In genomic region chr12:1883513-1883912, GRCh38 we compare ENCODE assay signal across 17 cellular contexts.
"Had no signal": no experiment of that assay in that cellular context is flagged by ENCODE, and none has a peak within 500 bp of the region (broad histone marks: within the 10 kb centered on the region; RNA-seq: fewer than 3 reads in every experiment).

No MANE protein-coding gene starts in this region.

- H3K4me3 ChIP-seq: hepatocyte, mucosa of descending colon, psoas muscle, spleen, testis, tibial nerve had no signal

- ATAC-seq: foreskin keratinocyte; mucosa of descending colon; natural killer cell treated with Interleukin-12 subunit alpha and Interleukin-12 subunit beta and Interleukin-15 and Interleukin-18, amount 100 ng/mL, for 72 hours; psoas muscle; sciatic nerve; stimulated activated naive B cell treated with anti-CD40 and anti-IgM and Interleukin-4, amounts not matched to agents 10 μg/mL and 1 μg/mL and 100 μg/mL, for 72 hours; stimulated activated naive CD8-positive, alpha-beta T cell treated with anti-CD3 and anti-CD28 coated beads, Interleukin-15, amount 100 ng/mL, for 72 hours had no signal

- H3K4me1 Mint-ChIP-seq: stimulated activated naive B cell treated with anti-CD40 and anti-IgM and Interleukin-4, amounts not matched to agents 10 μg/mL and 1 μg/mL and 100 μg/mL, for 72 hours; stimulated activated naive CD8-positive, alpha-beta T cell treated with anti-CD3 and anti-CD28 coated beads, Interleukin-15, amount 100 ng/mL, for 72 hours had no signal

- H3K9me3 Mint-ChIP-seq: dendritic cell treated with granulocyte-macrophage colony-stimulating factor and Interleukin-4, amounts not matched to agents 40 ng/mL and 50 ng/mL, for 4 days; natural killer cell treated with Interleukin-12 subunit alpha and Interleukin-12 subunit beta and Interleukin-15 and Interleukin-18, amount 100 ng/mL, for 72 hours; stimulated activated naive CD8-positive, alpha-beta T cell treated with anti-CD3 and anti-CD28 coated beads, Interleukin-15, amount 100 ng/mL, for 72 hours had no signal

- H3K4me3 Mint-ChIP-seq: dendritic cell treated with granulocyte-macrophage colony-stimulating factor and Interleukin-4, amounts not matched to agents 40 ng/mL and 50 ng/mL, for 4 days; natural killer cell treated with Interleukin-12 subunit alpha and Interleukin-12 subunit beta and Interleukin-15 and Interleukin-18, amount 100 ng/mL, for 72 hours; stimulated activated naive B cell treated with anti-CD40 and anti-IgM and Interleukin-4, amounts not matched to agents 10 μg/mL and 1 μg/mL and 100 μg/mL, for 72 hours; stimulated activated naive CD8-positive, alpha-beta T cell treated with anti-CD3 and anti-CD28 coated beads, Interleukin-15, amount 100 ng/mL, for 72 hours had no signal

- DNase-seq: foreskin keratinocyte; kidney glomerular epithelial cell; mammary epithelial cell; mucosa of descending colon; psoas muscle; spleen; stimulated activated CD4-positive, alpha-beta T cell treated with anti-CD3 and anti-CD28 coated beads, Interleukin-15, amount 100 ng/mL, for 24 hours; stimulated activated CD4-positive, alpha-beta T cell treated with anti-CD3 and anti-CD28 coated beads, Interleukin-1b, Interleukin-23, amount 100 ng/mL, for 48 hours; stimulated activated CD4-positive, alpha-beta T cell treated with anti-CD3 and anti-CD28 coated beads, Interleukin-4, amount 100 ng/mL, for 24 hours; stimulated activated naive B cell treated with anti-CD40 and anti-IgM and Interleukin-4, amounts not matched to agents 10 μg/mL and 1 μg/mL and 100 μg/mL, for 72 hours; stimulated activated naive CD8-positive, alpha-beta T cell treated with anti-CD3 and anti-CD28 coated beads, Interleukin-15, amount 100 ng/mL, for 72 hours; testis had no signal

- H3K27ac Mint-ChIP-seq: dendritic cell treated with granulocyte-macrophage colony-stimulating factor and Interleukin-4, amounts not matched to agents 40 ng/mL and 50 ng/mL, for 4 days; natural killer cell treated with Interleukin-12 subunit alpha and Interleukin-12 subunit beta and Interleukin-15 and Interleukin-18, amount 100 ng/mL, for 72 hours; stimulated activated naive B cell treated with anti-CD40 and anti-IgM and Interleukin-4, amounts not matched to agents 10 μg/mL and 1 μg/mL and 100 μg/mL, for 72 hours had no signal

- H3K27ac ChIP-seq: foreskin keratinocyte, hepatocyte, psoas muscle, spleen, testis, tibial nerve had no signal

- H3K36me3 Mint-ChIP-seq: natural killer cell treated with Interleukin-12 subunit alpha and Interleukin-12 subunit beta and Interleukin-15 and Interleukin-18, amount 100 ng/mL, for 72 hours had no signal
